Comparison of ENCODE assay signal across 9 cellular contexts in the genomic region with DNA sequence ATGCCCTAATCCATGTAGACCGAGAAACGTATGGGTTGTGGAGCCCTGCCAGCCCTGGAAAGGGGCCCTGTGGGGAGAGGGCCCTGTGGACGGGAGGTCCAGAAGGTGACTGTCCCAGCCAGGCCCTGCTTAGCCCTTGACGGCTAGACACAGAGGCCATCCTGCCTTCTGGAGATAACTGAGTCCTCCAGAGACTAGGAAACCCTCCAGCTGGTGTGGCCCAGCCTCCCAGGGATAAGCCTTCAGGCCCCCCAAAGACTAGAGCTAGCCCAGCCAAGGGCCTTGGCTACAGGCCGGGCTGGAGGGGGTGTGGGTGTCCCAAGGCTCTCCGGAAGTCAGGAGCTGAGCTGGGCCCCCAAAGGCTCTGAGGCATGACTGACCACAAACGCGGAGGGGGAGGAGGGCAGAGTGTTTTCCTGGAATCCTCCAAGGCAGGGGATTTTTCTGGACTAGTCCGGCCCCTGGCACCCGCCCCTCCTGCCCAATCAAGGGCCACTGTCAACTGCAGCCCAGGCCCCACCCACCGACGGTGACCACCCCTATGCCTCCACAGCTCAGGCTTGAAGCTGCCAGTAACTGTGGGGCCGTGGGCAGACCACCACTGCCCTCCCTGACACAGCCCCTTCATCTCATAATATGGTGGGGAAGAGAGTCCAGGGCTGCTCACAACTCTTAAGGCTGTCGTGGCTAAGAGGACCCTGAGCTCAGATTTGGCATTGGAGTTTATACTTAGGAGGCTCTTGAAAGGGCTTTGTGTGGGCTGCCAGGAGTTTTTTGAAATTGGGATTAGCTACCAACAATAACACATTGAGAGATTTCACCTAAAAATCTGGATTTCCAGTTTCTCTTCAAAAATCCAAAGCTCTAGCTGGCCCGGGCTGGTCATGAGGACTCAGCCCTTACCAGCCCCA. TPM values are rescaled to one million over a fixed set of nuclear protein-coding genes. Genes with fewer than 3 reads are reported as not detected.
DNase-seq lines count a peak whose midpoint lies in the region; ATAC-seq and TF ChIP-seq lines count a peak whose summit lies in the region.
"Had no signal": no experiment of that assay in that cellular context is flagged by ENCODE, and none has a peak within 500 bp of the region (broad histone marks: within the 10 kb centered on the region; RNA-seq: fewer than 3 reads in every experiment).

No MANE protein-coding gene starts in this region.

- no peaks in the 10 kb centered on the region for H3K9me3 Mint-ChIP-seq in CD4-positive, alpha-beta T cell
- H3K9me3 Mint-ChIP-seq: activated naive CD8-positive, alpha-beta T cell treated with anti-CD3 and anti-CD28 coated beads, Interleukin-2, amount 50 U/mL, for 24 hours had no signal

- H3K36me3 Mint-ChIP-seq in CD4-positive, alpha-beta T cell (ENCODE audit: low read depth): peaks cover 26% of the 10 kb centered on the region
- H3K36me3 Mint-ChIP-seq in T-helper 17 cell (ENCODE audit: low read depth): no peaks in the 10 kb centered on the region

- CTCF ChIA-PET in CD4-positive, alpha-beta T cell (lab: Charles Lee): interaction anchor here (0.7 kb wide), 1 partner anchor 11 kb away, joined by 3 read pairs; no protein-coding TSS in a partner anchor

- ATAC-seq in CD4-positive, alpha-beta T cell (ENCODE audit: poor library complexity): no peak
- ATAC-seq in T-helper 17 cell (no peak), GM19455 (IDR thresholded peaks at IDR 0.05; ENCODE audit: unreplicated experiment) (no peak), GM19467 (IDR thresholded peaks at IDR 0.05; ENCODE audit: unreplicated experiment) (no peak), HG03439 (IDR thresholded peaks at IDR 0.05; ENCODE audit: unreplicated experiment) (no peak)

- no peak for DNase-seq in CD4-positive, alpha-beta T cell
- DNase-seq in T-helper 17 cell (no peak), cardiac septum (ENCODE audit: low spot score) (peak; percentile 85), posterior vena cava (ENCODE audit: low spot score) (peak; percentile 95)
- DNase-seq in stimulated activated naive CD4-positive, alpha-beta T cell (lab: John Stamatoyannopoulos, UW): no peak

- no peaks in the 10 kb centered on the region for H3K9me3 ChIP-seq in CD4-positive, alpha-beta T cell (ENCODE audit: control insufficient read depth, low read length)
- no peaks in the 10 kb centered on the region for H3K9me3 ChIP-seq in T-helper 17 cell (ENCODE audit: control insufficient read depth, low read length, poor library complexity, severe bottlenecking)

- H3K27me3 Mint-ChIP-seq in CD4-positive, alpha-beta T cell: no peaks in the 10 kb centered on the region
- H3K27me3 Mint-ChIP-seq in T-helper 17 cell: no peaks in the 10 kb centered on the region
- H3K27me3 Mint-ChIP-seq: activated naive CD8-positive, alpha-beta T cell treated with anti-CD3 and anti-CD28 coated beads, Interleukin-2, amount 50 U/mL, for 24 hours had no signal

- intact Hi-C loops in CD4-positive, alpha-beta T cell (cut with DNase I, micrococcal nuclease): loop anchor here in 1 of 2 experiments (2.0 to 5.0 kb wide), 2 partner anchors 18 to 41 kb away; no protein-coding TSS in a partner anchor
- intact Hi-C loops in cardiac septum (cut with DNase I): no loop called here
- intact Hi-C loops in posterior vena cava (cut with DNase I): no loop called here

- peaks cover 35% of the 10 kb centered on the region for H3K4me1 Mint-ChIP-seq in CD4-positive, alpha-beta T cell (ENCODE audit: low read depth)
- peaks cover 32% of the 10 kb centered on the region for H3K4me1 Mint-ChIP-seq in T-helper 17 cell

- H3K27ac Mint-ChIP-seq in CD4-positive, alpha-beta T cell: peak overlapping the region; percentile 69
- peak overlapping the region; percentile 84 for H3K27ac Mint-ChIP-seq in T-helper 17 cell
- H3K27ac Mint-ChIP-seq: activated naive CD8-positive, alpha-beta T cell treated with anti-CD3 and anti-CD28 coated beads, Interleukin-2, amount 50 U/mL, for 24 hours had no signal

- no peak overlapping the region for H3K27ac ChIP-seq in CD4-positive, alpha-beta T cell (ENCODE audit: low read depth, low read length)

- POLR2A ChIA-PET in CD4-positive, alpha-beta T cell (lab: Charles Lee): no interaction called here

- TF ChIP-seq CTCF in CD4-positive, alpha-beta T cell (IDR thresholded peaks at IDR 0.05): no peak

- peak overlapping the region; percentile 42 for H3K4me3 Mint-ChIP-seq in CD4-positive, alpha-beta T cell
- no peak overlapping the region for H3K4me3 Mint-ChIP-seq in T-helper 17 cell
- H3K4me3 Mint-ChIP-seq: activated naive CD8-positive, alpha-beta T cell treated with anti-CD3 and anti-CD28 coated beads, Interleukin-2, amount 50 U/mL, for 24 hours had no signal

- no peaks in the 10 kb centered on the region for H3K27me3 ChIP-seq in CD4-positive, alpha-beta T cell (ENCODE audit: control insufficient read depth, insufficient read depth, low read length)

RNA-seq across cellular contexts. Expression of gene VASN, which starts 0.8 kb away (rescaled TPM):
- under 1 TPM; 0.70 to 0.77 TPM for total RNA-seq in CD4-positive, alpha-beta T cell
- total RNA-seq in T-helper 17 cell: under 1 TPM; 0.55 to 0.57 TPM
- total RNA-seq in cardiac septum: 6.3 TPM
- 10 to 100 TPM; 67.1 to 89.3 TPM for total RNA-seq in posterior vena cava

RNA-seq across cellular contexts. Expression of gene PAM16, which starts 19.7 kb away (rescaled TPM):
- total RNA-seq in CD4-positive, alpha-beta T cell: 10 to 100 TPM; 24.9 to 26.8 TPM
- total RNA-seq in T-helper 17 cell (10 to 100 TPM; 32.3 to 41.4 TPM), cardiac septum (43.3 TPM), posterior vena cava (10 to 100 TPM; 25.3 to 28.8 TPM)

RNA-seq across cellular contexts. Expression of gene CORO7, which starts 45.6 kb away (rescaled TPM):
- total RNA-seq in CD4-positive, alpha-beta T cell: 100 to 1,000 TPM; 801 to 805 TPM
- total RNA-seq in T-helper 17 cell (100 to 1,000 TPM; 733 to 757 TPM), cardiac septum (11.9 TPM), posterior vena cava (10 to 100 TPM; 28.5 to 29.5 TPM)

RNA-seq across cellular contexts. Expression of gene DNAJA3, which starts 54.8 kb away (rescaled TPM):
- total RNA-seq in CD4-positive, alpha-beta T cell: 10 to 100 TPM; 17.2 to 18.8 TPM
- total RNA-seq in T-helper 17 cell (10 to 100 TPM; 27.9 to 29.7 TPM), cardiac septum (50.7 TPM), posterior vena cava (10 to 100 TPM; 22.4 to 23.6 TPM)

RNA-seq across cellular contexts. Expression of gene GLIS2, which starts 55.0 kb away (rescaled TPM):
- not detected for total RNA-seq in CD4-positive, alpha-beta T cell
- under 1 TPM; 0.10 to 0.29 TPM for total RNA-seq in T-helper 17 cell
- total RNA-seq in cardiac septum: 31.4 TPM
- 10 to 100 TPM; 35.6 to 49.0 TPM for total RNA-seq in posterior vena cava

Comparison
In these comparisons a context has a peak if more than half of its experiments do, and no peak if none do; other contexts are left out.
1. DNase-seq: peak in cardiac septum (single experiment) and posterior vena cava (single experiment); none in CD4-positive, alpha-beta T cell (0 of 10), T-helper 17 cell (0 of 3) and stimulated activated naive CD4-positive, alpha-beta T cell (0 of 6).
2. RNA of gene CORO7, which starts 45.6 kb away (total RNA-seq): 801 to 805 TPM in CD4-positive, alpha-beta T cell and 733 to 757 TPM in T-helper 17 cell; 28.5 to 29.5 TPM in posterior vena cava and 11.9 TPM in cardiac septum (single experiment); every median in the first group is over 10 times any median in the second.